Comparison of ENCODE assay signal across 28 cellular contexts in genomic region chr2:16003152-16003551, GRCh38.
"Had no signal": no experiment of that assay in that cellular context is flagged by ENCODE, and none has a peak within 500 bp of the region (broad histone marks: within the 10 kb centered on the region; RNA-seq: fewer than 3 reads in every experiment).

No MANE protein-coding gene starts in this region.

- H3K36me3 ChIP-seq: stomach, suprapubic skin, thoracic aorta, thyroid gland, tibial artery, tibial nerve, transverse colon, upper lobe of left lung, upper lobe of right lung, uterus, vagina had no signal

- H3K4me3 ChIP-seq: stomach, suprapubic skin, testis, thoracic aorta, thyroid gland, tibial artery, tibial nerve, transverse colon, upper lobe of left lung, upper lobe of right lung, uterus, vagina had no signal

- ATAC-seq: stimulated activated effector memory CD8-positive, alpha-beta T cell treated with anti-CD3 and anti-CD28 coated beads, Interleukin-12 subunit alpha, Interleukin-12 subunit beta, amount 100 ng/mL, for 72 hours; stimulated activated memory B cell treated with anti-CD40 and anti-IgM and Interleukin-4, amounts not matched to agents 10 μg/mL and 1 μg/mL and 100 μg/mL, for 72 hours; stimulated activated naive B cell treated with anti-CD40 and anti-IgM and Interleukin-4, amounts not matched to agents 10 μg/mL and 1 μg/mL and 100 μg/mL, for 72 hours; stimulated activated naive CD8-positive, alpha-beta T cell treated with anti-CD3 and anti-CD28 coated beads, Interleukin-15, amount 100 ng/mL, for 72 hours; stimulated activated naive CD8-positive, alpha-beta T cell treated with anti-CD3 and anti-CD28 coated beads, Interleukin-15, Interleukin-2, amounts not matched to agents 100 U/mL and 50 U/mL, for 24 hours; upper lobe of right lung had no signal

- H3K27me3 Mint-ChIP-seq: type B pancreatic cell had no signal

- H3K4me3 Mint-ChIP-seq: stimulated activated effector memory CD8-positive, alpha-beta T cell treated with anti-CD3 and anti-CD28 coated beads, Interleukin-12 subunit alpha, Interleukin-12 subunit beta, amount 100 ng/mL, for 72 hours; stimulated activated memory B cell treated with anti-CD40 and anti-IgM and Interleukin-4, amounts not matched to agents 10 μg/mL and 1 μg/mL and 100 μg/mL, for 72 hours; stimulated activated naive B cell treated with anti-CD40 and anti-IgM and Interleukin-4, amounts not matched to agents 10 μg/mL and 1 μg/mL and 100 μg/mL, for 72 hours; stimulated activated naive CD8-positive, alpha-beta T cell treated with anti-CD3 and anti-CD28 coated beads, Interleukin-15, amount 100 ng/mL, for 72 hours; stimulated activated naive CD8-positive, alpha-beta T cell treated with anti-CD3 and anti-CD28 coated beads, Interleukin-15, Interleukin-2, amounts not matched to agents 100 ng/mL and 50 ng/mL, for 24 hours; type B pancreatic cell had no signal

- H3K4me1 ChIP-seq: suprapubic skin, testis, tibial artery, tibial nerve, upper lobe of right lung, uterus, vagina had no signal

- H3K36me3 Mint-ChIP-seq: stimulated activated effector memory CD8-positive, alpha-beta T cell treated with anti-CD3 and anti-CD28 coated beads, Interleukin-12 subunit alpha, Interleukin-12 subunit beta, amount 100 ng/mL, for 72 hours; stimulated activated memory B cell treated with anti-CD40 and anti-IgM and Interleukin-4, amounts not matched to agents 10 μg/mL and 1 μg/mL and 100 μg/mL, for 72 hours; stimulated activated naive B cell treated with anti-CD40 and anti-IgM and Interleukin-4, amounts not matched to agents 10 μg/mL and 1 μg/mL and 100 μg/mL, for 72 hours; type B pancreatic cell had no signal

- DNase-seq: stimulated activated CD4-positive, alpha-beta T cell treated with anti-CD3 and anti-CD28 coated beads, Interleukin-2, amount 100 ng/mL, for 48 hours; stimulated activated CD4-positive, alpha-beta T cell treated with anti-CD3 and anti-CD28 coated beads, Interleukin-4, amount 100 ng/mL, for 1 hour; stimulated activated CD4-positive, alpha-beta T cell treated with anti-CD3 and anti-CD28 coated beads, Interleukin-4, amount 100 ng/mL, for 24 hours; stimulated activated CD4-positive, alpha-beta T cell treated with anti-CD3 and anti-CD28 coated beads, Interleukin-4, amount 100 ng/mL, for 4 hours; stimulated activated CD8-positive, alpha-beta memory T cell treated with anti-CD3 and anti-CD28 coated beads, Interleukin-4, amount 100 ng/mL, for 48 hours; stimulated activated naive B cell treated with anti-CD40 and anti-IgM and Interleukin-4, amounts not matched to agents 10 μg/mL and 1 μg/mL and 100 μg/mL, for 72 hours; stimulated activated naive CD4-positive, alpha-beta T cell; stimulated activated naive CD4-positive, alpha-beta T cell treated with Interleukin-2 at 50 U/mL for 16 hours; stimulated activated naive CD8-positive, alpha-beta T cell treated with anti-CD3 and anti-CD28 coated beads, Interleukin-15, amount 100 ng/mL, for 72 hours; stimulated activated naive CD8-positive, alpha-beta T cell treated with anti-CD3 and anti-CD28 coated beads, Interleukin-15, Interleukin-2, amounts not matched to agents 100 U/mL and 50 U/mL, for 24 hours; stomach; substantia nigra; testis; thyroid gland; tibial artery; transverse colon; trophoblast cell; upper lobe of left lung; upper lobe of right lung; uterus had no signal

- H3K4me1 Mint-ChIP-seq: stimulated activated effector memory CD8-positive, alpha-beta T cell treated with anti-CD3 and anti-CD28 coated beads, Interleukin-12 subunit alpha, Interleukin-12 subunit beta, amount 100 ng/mL, for 72 hours; stimulated activated memory B cell treated with anti-CD40 and anti-IgM and Interleukin-4, amounts not matched to agents 10 μg/mL and 1 μg/mL and 100 μg/mL, for 72 hours; stimulated activated naive B cell treated with anti-CD40 and anti-IgM and Interleukin-4, amounts not matched to agents 10 μg/mL and 1 μg/mL and 100 μg/mL, for 72 hours; stimulated activated naive CD8-positive, alpha-beta T cell treated with anti-CD3 and anti-CD28 coated beads, Interleukin-15, amount 100 ng/mL, for 72 hours had no signal

- H3K27me3 ChIP-seq: stomach, suprapubic skin, testis, thyroid gland, tibial nerve, transverse colon, upper lobe of left lung, upper lobe of right lung, uterus, vagina had no signal

- H3K27ac Mint-ChIP-seq: stimulated activated effector memory CD8-positive, alpha-beta T cell treated with anti-CD3 and anti-CD28 coated beads, Interleukin-12 subunit alpha, Interleukin-12 subunit beta, amount 100 ng/mL, for 72 hours; stimulated activated memory B cell treated with anti-CD40 and anti-IgM and Interleukin-4, amounts not matched to agents 10 μg/mL and 1 μg/mL and 100 μg/mL, for 72 hours; stimulated activated naive B cell treated with anti-CD40 and anti-IgM and Interleukin-4, amounts not matched to agents 10 μg/mL and 1 μg/mL and 100 μg/mL, for 72 hours; stimulated activated naive CD8-positive, alpha-beta T cell treated with anti-CD3 and anti-CD28 coated beads, Interleukin-15, amount 100 ng/mL, for 72 hours; stimulated activated naive CD8-positive, alpha-beta T cell treated with anti-CD3 and anti-CD28 coated beads, Interleukin-15, Interleukin-2, amounts not matched to agents 100 ng/mL and 50 ng/mL, for 24 hours; type B pancreatic cell had no signal

- H3K9me3 Mint-ChIP-seq: stimulated activated naive CD8-positive, alpha-beta T cell treated with anti-CD3 and anti-CD28 coated beads, Interleukin-15, amount 100 ng/mL, for 72 hours; stimulated activated naive CD8-positive, alpha-beta T cell treated with anti-CD3 and anti-CD28 coated beads, Interleukin-15, Interleukin-2, amounts not matched to agents 100 ng/mL and 50 ng/mL, for 24 hours; type B pancreatic cell had no signal

- H3K9me3 ChIP-seq: stomach, suprapubic skin, testis, thoracic aorta, thyroid gland, tibial artery, transverse colon, upper lobe of left lung, upper lobe of right lung, uterus, vagina had no signal
